In the genomic region with DNA sequence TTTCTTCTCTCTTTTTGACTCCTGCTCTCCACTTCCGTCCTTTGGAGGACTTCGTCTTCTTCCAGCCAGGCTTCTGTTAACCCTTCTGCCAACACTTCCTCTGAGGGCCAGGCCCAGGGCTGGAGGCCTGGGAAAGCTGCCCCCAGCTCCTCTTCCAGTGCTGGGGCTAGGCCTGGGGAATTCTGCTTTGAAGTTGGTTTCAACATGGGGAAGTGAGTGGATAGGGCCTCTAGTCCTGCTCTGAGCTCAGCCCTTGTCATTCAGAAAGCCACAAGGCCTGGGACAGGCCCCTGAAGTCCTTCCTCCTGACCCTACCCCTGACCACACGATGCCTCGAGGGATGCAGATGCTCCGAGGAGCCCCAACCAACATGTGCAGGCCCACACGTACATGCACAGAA, we compare ENCODE assay signal across 1 cellular context.
A peak's percentile ranks its signal among the peaks of the same experiment; 100 is the strongest.
TF ChIP-seq lines count a peak whose summit lies in the region.

No MANE protein-coding gene starts in this region.

TF ChIP-seq in GM12878, 131 proteins besides CTCF, POLR2A, EP300 and RAD21 (continued from another document and continues in another):
- TF ChIP-seq HCFC1 (IDR thresholded peaks at IDR 0.05; ENCODE audit: low read length) (no peak), EED (IDR thresholded peaks at IDR 0.05; ENCODE audit: low read depth) (peak; percentile 73), SIX5 (IDR thresholded peaks at IDR 0.05; ENCODE audit: low read depth, low read length, severe bottlenecking) (no peak), ZNF207 (IDR thresholded peaks at IDR 0.05; ENCODE audit: borderline replicate concordance) (no peak), POLR2AphosphoS5 (IDR thresholded peaks at IDR 0.05; ENCODE audit: low read length) (no peak), ZZZ3 (IDR thresholded peaks at IDR 0.05; ENCODE audit: control insufficient read depth, insufficient read length, low read depth) (no peak), GATAD2B (conservative IDR thresholded peaks at IDR 0.05; ENCODE audit: low read depth) (no peak), NFIC (IDR thresholded peaks at IDR 0.05; ENCODE audit: low read depth, low read length) (no peak), SPI1 (IDR thresholded peaks at IDR 0.05; ENCODE audit: borderline replicate concordance, insufficient read depth, low read depth, low read length) (peak; percentile 70), YBX1 (IDR thresholded peaks at IDR 0.05) (no peak), CREB1 (IDR thresholded peaks at IDR 0.05; ENCODE audit: low read depth) (no peak), CHD2 (IDR thresholded peaks at IDR 0.05; ENCODE audit: borderline replicate concordance, low read depth, low read length) (no peak), BACH1 (IDR thresholded peaks at IDR 0.05; ENCODE audit: borderline replicate concordance) (no peak), TAF1 (IDR thresholded peaks at IDR 0.05; ENCODE audit: borderline replicate concordance, low read depth, low read length) (no peak), DPF2 (IDR thresholded peaks at IDR 0.05) (no peak), ZSCAN29 (IDR thresholded peaks at IDR 0.05) (no peak), JUNB (IDR thresholded peaks at IDR 0.05) (no peak), NBN (IDR thresholded peaks at IDR 0.05) (no peak), CREM (IDR thresholded peaks at IDR 0.05; ENCODE audit: low read depth) (no peak), RUNX3 (IDR thresholded peaks at IDR 0.05; ENCODE audit: low read length) (peak; percentile 65; the same call in 1 of the 2 replicates), TCF12 (IDR thresholded peaks at IDR 0.05; ENCODE audit: low read depth, low read length) (no peak), BMI1 (IDR thresholded peaks at IDR 0.05; ENCODE audit: borderline replicate concordance) (no peak), TARDBP (IDR thresholded peaks at IDR 0.05; ENCODE audit: borderline replicate concordance) (no peak), ZNF274 (IDR thresholded peaks at IDR 0.05; ENCODE audit: insufficient read depth, insufficient read length) (no peak), IKZF1 (conservative IDR thresholded peaks at IDR 0.05) (peak; percentile 55), LARP7 (IDR thresholded peaks at IDR 0.05) (0 out of 2 replicates have a peak, but pooled peaks have one; percentile 21), MXI1 (IDR thresholded peaks at IDR 0.05; ENCODE audit: low read depth, low read length) (no peak)
- TF ChIP-seq, protein P1, sequence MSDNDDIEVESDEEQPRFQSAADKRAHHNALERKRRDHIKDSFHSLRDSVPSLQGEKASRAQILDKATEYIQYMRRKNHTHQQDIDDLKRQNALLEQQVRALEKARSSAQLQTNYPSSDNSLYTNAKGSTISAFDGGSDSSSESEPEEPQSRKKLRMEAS (IDR thresholded peaks at IDR 0.05; ENCODE audit: low read depth, low read length): no peak
- TF ChIP-seq, protein P2, sequence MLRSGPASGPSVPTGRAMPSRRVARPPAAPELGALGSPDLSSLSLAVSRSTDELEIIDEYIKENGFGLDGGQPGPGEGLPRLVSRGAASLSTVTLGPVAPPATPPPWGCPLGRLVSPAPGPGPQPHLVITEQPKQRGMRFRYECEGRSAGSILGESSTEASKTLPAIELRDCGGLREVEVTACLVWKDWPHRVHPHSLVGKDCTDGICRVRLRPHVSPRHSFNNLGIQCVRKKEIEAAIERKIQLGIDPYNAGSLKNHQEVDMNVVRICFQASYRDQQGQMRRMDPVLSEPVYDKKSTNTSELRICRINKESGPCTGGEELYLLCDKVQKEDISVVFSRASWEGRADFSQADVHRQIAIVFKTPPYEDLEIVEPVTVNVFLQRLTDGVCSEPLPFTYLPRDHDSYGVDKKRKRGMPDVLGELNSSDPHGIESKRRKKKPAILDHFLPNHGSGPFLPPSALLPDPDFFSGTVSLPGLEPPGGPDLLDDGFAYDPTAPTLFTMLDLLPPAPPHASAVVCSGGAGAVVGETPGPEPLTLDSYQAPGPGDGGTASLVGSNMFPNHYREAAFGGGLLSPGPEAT (IDR thresholded peaks at IDR 0.05; ENCODE audit: low read depth): no peak
- TF ChIP-seq, protein P3, sequence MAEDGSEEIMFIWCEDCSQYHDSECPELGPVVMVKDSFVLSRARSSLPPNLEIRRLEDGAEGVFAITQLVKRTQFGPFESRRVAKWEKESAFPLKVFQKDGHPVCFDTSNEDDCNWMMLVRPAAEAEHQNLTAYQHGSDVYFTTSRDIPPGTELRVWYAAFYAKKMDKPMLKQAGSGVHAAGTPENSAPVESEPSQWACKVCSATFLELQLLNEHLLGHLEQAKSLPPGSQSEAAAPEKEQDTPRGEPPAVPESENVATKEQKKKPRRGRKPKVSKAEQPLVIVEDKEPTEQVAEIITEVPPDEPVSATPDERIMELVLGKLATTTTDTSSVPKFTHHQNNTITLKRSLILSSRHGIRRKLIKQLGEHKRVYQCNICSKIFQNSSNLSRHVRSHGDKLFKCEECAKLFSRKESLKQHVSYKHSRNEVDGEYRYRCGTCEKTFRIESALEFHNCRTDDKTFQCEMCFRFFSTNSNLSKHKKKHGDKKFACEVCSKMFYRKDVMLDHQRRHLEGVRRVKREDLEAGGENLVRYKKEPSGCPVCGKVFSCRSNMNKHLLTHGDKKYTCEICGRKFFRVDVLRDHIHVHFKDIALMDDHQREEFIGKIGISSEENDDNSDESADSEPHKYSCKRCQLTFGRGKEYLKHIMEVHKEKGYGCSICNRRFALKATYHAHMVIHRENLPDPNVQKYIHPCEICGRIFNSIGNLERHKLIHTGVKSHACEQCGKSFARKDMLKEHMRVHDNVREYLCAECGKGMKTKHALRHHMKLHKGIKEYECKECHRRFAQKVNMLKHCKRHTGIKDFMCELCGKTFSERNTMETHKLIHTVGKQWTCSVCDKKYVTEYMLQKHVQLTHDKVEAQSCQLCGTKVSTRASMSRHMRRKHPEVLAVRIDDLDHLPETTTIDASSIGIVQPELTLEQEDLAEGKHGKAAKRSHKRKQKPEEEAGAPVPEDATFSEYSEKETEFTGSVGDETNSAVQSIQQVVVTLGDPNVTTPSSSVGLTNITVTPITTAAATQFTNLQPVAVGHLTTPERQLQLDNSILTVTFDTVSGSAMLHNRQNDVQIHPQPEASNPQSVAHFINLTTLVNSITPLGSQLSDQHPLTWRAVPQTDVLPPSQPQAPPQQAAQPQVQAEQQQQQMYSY (CRISPR knock-in tag; IDR thresholded peaks at IDR 0.05): no peak
- TF ChIP-seq, protein P4, sequence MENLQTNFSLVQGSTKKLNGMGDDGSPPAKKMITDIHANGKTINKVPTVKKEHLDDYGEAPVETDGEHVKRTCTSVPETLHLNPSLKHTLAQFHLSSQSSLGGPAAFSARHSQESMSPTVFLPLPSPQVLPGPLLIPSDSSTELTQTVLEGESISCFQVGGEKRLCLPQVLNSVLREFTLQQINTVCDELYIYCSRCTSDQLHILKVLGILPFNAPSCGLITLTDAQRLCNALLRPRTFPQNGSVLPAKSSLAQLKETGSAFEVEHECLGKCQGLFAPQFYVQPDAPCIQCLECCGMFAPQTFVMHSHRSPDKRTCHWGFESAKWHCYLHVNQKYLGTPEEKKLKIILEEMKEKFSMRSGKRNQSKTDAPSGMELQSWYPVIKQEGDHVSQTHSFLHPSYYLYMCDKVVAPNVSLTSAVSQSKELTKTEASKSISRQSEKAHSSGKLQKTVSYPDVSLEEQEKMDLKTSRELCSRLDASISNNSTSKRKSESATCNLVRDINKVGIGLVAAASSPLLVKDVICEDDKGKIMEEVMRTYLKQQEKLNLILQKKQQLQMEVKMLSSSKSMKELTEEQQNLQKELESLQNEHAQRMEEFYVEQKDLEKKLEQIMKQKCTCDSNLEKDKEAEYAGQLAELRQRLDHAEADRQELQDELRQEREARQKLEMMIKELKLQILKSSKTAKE (IDR thresholded peaks at IDR 0.05; ENCODE audit: low read depth, poor library complexity, severe bottlenecking): no peak
- TF ChIP-seq, protein P5, sequence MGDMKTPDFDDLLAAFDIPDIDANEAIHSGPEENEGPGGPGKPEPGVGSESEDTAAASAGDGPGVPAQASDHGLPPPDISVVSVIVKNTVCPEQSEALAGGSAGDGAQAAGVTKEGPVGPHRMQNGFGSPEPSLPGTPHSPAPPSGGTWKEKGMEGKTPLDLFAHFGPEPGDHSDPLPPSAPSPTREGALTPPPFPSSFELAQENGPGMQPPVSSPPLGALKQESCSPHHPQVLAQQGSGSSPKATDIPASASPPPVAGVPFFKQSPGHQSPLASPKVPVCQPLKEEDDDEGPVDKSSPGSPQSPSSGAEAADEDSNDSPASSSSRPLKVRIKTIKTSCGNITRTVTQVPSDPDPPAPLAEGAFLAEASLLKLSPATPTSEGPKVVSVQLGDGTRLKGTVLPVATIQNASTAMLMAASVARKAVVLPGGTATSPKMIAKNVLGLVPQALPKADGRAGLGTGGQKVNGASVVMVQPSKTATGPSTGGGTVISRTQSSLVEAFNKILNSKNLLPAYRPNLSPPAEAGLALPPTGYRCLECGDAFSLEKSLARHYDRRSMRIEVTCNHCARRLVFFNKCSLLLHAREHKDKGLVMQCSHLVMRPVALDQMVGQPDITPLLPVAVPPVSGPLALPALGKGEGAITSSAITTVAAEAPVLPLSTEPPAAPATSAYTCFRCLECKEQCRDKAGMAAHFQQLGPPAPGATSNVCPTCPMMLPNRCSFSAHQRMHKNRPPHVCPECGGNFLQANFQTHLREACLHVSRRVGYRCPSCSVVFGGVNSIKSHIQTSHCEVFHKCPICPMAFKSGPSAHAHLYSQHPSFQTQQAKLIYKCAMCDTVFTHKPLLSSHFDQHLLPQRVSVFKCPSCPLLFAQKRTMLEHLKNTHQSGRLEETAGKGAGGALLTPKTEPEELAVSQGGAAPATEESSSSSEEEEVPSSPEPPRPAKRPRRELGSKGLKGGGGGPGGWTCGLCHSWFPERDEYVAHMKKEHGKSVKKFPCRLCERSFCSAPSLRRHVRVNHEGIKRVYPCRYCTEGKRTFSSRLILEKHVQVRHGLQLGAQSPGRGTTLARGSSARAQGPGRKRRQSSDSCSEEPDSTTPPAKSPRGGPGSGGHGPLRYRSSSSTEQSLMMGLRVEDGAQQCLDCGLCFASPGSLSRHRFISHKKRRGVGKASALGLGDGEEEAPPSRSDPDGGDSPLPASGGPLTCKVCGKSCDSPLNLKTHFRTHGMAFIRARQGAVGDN (IDR thresholded peaks at IDR 0.05): peak; percentile 78
- TF ChIP-seq, protein P6, sequence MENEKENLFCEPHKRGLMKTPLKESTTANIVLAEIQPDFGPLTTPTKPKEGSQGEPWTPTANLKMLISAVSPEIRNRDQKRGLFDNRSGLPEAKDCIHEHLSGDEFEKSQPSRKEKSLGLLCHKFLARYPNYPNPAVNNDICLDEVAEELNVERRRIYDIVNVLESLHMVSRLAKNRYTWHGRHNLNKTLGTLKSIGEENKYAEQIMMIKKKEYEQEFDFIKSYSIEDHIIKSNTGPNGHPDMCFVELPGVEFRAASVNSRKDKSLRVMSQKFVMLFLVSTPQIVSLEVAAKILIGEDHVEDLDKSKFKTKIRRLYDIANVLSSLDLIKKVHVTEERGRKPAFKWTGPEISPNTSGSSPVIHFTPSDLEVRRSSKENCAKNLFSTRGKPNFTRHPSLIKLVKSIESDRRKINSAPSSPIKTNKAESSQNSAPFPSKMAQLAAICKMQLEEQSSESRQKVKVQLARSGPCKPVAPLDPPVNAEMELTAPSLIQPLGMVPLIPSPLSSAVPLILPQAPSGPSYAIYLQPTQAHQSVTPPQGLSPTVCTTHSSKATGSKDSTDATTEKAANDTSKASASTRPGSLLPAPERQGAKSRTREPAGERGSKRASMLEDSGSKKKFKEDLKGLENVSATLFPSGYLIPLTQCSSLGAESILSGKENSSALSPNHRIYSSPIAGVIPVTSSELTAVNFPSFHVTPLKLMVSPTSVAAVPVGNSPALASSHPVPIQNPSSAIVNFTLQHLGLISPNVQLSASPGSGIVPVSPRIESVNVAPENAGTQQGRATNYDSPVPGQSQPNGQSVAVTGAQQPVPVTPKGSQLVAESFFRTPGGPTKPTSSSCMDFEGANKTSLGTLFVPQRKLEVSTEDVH (IDR thresholded peaks at IDR 0.05; ENCODE audit: low read depth, partially characterized antibody): no peak
- TF ChIP-seq, protein P7, sequence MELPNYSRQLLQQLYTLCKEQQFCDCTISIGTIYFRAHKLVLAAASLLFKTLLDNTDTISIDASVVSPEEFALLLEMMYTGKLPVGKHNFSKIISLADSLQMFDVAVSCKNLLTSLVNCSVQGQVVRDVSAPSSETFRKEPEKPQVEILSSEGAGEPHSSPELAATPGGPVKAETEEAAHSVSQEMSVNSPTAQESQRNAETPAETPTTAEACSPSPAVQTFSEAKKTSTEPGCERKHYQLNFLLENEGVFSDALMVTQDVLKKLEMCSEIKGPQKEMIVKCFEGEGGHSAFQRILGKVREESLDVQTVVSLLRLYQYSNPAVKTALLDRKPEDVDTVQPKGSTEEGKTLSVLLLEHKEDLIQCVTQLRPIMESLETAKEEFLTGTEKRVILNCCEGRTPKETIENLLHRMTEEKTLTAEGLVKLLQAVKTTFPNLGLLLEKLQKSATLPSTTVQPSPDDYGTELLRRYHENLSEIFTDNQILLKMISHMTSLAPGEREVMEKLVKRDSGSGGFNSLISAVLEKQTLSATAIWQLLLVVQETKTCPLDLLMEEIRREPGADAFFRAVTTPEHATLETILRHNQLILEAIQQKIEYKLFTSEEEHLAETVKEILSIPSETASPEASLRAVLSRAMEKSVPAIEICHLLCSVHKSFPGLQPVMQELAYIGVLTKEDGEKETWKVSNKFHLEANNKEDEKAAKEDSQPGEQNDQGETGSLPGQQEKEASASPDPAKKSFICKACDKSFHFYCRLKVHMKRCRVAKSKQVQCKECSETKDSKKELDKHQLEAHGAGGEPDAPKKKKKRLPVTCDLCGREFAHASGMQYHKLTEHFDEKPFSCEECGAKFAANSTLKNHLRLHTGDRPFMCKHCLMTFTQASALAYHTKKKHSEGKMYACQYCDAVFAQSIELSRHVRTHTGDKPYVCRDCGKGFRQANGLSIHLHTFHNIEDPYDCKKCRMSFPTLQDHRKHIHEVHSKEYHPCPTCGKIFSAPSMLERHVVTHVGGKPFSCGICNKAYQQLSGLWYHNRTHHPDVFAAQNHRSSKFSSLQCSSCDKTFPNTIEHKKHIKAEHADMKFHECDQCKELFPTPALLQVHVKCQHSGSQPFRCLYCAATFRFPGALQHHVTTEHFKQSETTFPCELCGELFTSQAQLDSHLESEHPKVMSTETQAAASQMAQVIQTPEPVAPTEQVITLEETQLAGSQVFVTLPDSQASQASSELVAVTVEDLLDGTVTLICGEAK (IDR thresholded peaks at IDR 0.05; ENCODE audit: borderline replicate concordance): no peak
- TF ChIP-seq, protein P8, sequence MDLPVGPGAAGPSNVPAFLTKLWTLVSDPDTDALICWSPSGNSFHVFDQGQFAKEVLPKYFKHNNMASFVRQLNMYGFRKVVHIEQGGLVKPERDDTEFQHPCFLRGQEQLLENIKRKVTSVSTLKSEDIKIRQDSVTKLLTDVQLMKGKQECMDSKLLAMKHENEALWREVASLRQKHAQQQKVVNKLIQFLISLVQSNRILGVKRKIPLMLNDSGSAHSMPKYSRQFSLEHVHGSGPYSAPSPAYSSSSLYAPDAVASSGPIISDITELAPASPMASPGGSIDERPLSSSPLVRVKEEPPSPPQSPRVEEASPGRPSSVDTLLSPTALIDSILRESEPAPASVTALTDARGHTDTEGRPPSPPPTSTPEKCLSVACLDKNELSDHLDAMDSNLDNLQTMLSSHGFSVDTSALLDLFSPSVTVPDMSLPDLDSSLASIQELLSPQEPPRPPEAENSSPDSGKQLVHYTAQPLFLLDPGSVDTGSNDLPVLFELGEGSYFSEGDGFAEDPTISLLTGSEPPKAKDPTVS (IDR thresholded peaks at IDR 0.05; ENCODE audit: low read depth, low read length): no peak
- TF ChIP-seq, protein P9, sequence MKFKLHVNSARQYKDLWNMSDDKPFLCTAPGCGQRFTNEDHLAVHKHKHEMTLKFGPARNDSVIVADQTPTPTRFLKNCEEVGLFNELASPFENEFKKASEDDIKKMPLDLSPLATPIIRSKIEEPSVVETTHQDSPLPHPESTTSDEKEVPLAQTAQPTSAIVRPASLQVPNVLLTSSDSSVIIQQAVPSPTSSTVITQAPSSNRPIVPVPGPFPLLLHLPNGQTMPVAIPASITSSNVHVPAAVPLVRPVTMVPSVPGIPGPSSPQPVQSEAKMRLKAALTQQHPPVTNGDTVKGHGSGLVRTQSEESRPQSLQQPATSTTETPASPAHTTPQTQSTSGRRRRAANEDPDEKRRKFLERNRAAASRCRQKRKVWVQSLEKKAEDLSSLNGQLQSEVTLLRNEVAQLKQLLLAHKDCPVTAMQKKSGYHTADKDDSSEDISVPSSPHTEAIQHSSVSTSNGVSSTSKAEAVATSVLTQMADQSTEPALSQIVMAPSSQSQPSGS (IDR thresholded peaks at IDR 0.05; ENCODE audit: low read length): no peak
